In the genomic region with DNA sequence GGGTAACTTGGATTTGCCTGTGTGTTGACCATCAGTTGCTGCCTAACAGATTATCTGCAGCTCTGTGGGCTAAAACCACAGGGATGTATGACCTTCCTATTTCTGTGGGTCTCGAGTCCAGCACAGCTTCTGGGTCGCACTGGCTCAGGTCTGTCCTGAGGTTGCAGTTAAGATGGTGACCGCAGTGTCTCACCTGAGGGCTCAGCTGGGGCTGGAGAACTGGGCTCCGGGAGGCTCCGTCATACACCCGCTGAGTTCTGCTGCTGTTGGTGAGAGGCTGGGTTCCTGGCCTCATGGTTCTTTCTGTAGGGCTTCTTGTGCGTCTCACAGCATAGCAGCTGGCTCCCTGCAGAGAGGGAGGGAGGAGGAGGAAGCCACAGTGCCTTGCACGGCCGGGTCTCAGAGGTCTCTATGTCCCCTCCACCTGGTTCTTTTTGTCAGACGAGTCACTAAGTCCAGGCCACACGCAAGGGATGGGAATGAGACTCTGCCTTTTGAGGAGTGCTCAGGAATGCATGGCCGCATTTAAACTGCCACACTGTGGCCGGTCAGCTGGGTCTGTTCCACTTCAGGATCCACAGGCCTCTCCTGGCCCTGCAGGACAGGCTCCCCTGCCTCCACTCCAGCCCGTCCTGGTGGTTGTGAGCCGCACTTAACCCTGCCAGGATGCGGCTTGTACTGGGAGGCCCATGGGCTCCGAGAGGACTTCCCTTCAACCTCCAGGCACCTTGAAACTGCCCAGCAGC, we compare ENCODE assay signal across 29 cellular contexts.
DNase-seq lines count a peak whose midpoint lies in the region; ATAC-seq and TF ChIP-seq lines count a peak whose summit lies in the region.
"Had no signal": no experiment of that assay in that cellular context is flagged by ENCODE, and none has a peak within 500 bp of the region (broad histone marks: within the 10 kb centered on the region; RNA-seq: fewer than 3 reads in every experiment).

No MANE protein-coding gene starts in this region.

- no peaks in the 10 kb centered on the region for H3K9me3 Mint-ChIP-seq in WTC11
- H3K9me3 Mint-ChIP-seq: activated CD4-positive, alpha-beta T cell treated with anti-CD3 and anti-CD28 coated beads, Interleukin-2, amount 10 ng/mL, durations not matched to agents 24 days and 14 days; activated naive CD4-positive, alpha-beta T cell treated with anti-CD3 and anti-CD28 coated beads, Interleukin-2, amount 50 U/mL, for 24 hours; activated T-helper 2 cell treated with anti-CD3 and anti-CD28 coated beads, Interferon-gamma antibody, Interleukin-2, Interleukin-4, amounts not matched to agents 10 μg/mL and 5 μg/mL and 100 μg/mL, durations not matched to agents 14 hours and 24 hours and 36 hours; CD4-positive, alpha-beta memory T cell; dendritic cell treated with granulocyte-macrophage colony-stimulating factor and Interleukin-4, amounts not matched to agents 40 ng/mL and 50 ng/mL, for 4 days; stimulated activated memory B cell treated with anti-CD40 and anti-IgM and Interleukin-4, amounts not matched to agents 10 μg/mL and 1 μg/mL and 100 μg/mL, for 72 hours had no signal

- no peaks in the 10 kb centered on the region for H3K9me3 ChIP-seq in lung (ENCODE audit: control insufficient read depth in 2 of 2, insufficient read depth in 1 of 2, low read length in 1 of 2)
- H3K9me3 ChIP-seq in stomach, result no peaks in the 10 kb centered on the region
- H3K9me3 ChIP-seq in esophagus muscularis mucosa, result no peaks in the 10 kb centered on the region
- H3K9me3 ChIP-seq in mucosa of descending colon, result no peaks in the 10 kb centered on the region
- H3K9me3 ChIP-seq: gastroesophageal sphincter, sigmoid colon, suprapubic skin had no signal

- peaks cover 0 to 24% of the 10 kb centered on the region in 2 donors for H3K36me3 ChIP-seq in lung (ENCODE audit: control insufficient read depth in 2 of 2, insufficient read depth in 2 of 2, low read length in 2 of 2)
- peaks cover 15 to 95% (median 87%) of the 10 kb centered on the region in 4 donors for H3K36me3 ChIP-seq in stomach
- H3K36me3 ChIP-seq in esophagus muscularis mucosa, result peaks cover 1 to 81% (median 35%) of the 10 kb centered on the region in 4 donors
- no peaks in the 10 kb centered on the region for H3K36me3 ChIP-seq in mucosa of descending colon (ENCODE audit: low read depth)

- H3K4me1 Mint-ChIP-seq in WTC11, result 0 out of 2 replicates have a peak, but pooled peaks cover 2% of the 10 kb centered on the region
- H3K4me1 Mint-ChIP-seq: activated CD4-positive, alpha-beta T cell treated with anti-CD3 and anti-CD28 coated beads, Interleukin-2, amount 10 ng/mL, durations not matched to agents 24 days and 14 days; activated naive CD4-positive, alpha-beta T cell treated with anti-CD3 and anti-CD28 coated beads, Interleukin-2, amount 50 U/mL, for 24 hours; stimulated activated memory B cell treated with anti-CD40 and anti-IgM and Interleukin-4, amounts not matched to agents 10 μg/mL and 1 μg/mL and 100 μg/mL, for 72 hours had no signal

- intact Hi-C loops in stomach (cut with DNase I; ENCODE audit: low total_unique reads), result no loop called here
- intact Hi-C loops in esophagus muscularis mucosa (cut with DNase I), result no loop called here
- intact Hi-C loops in mucosa of descending colon (cut with DNase I, micrococcal nuclease), result no loop called here

- CTCF ChIA-PET in WTC11 (lab: Charles Lee), result interaction anchor here (0.8 to 1.8 kb wide), 2 partner anchors 8 kb away, joined by 3 to 8 read pairs; no protein-coding TSS in a partner anchor

- TF ChIP-seq EP300 in stomach (IDR thresholded peaks at IDR 0.05) (no peak), esophagus muscularis mucosa (IDR thresholded peaks at IDR 0.05) (no peak)

- 93 to 94% methylated on average over 17 of the region's 17 CpGs for WGBS in lung, 2 donors
- WGBS in stomach, 5 donors, result 93 to 95% (median 93%) methylated on average over 10 to 17 of the region's 17 CpGs
- WGBS in esophagus muscularis mucosa, result 91% methylated on average over 14 of the region's 17 CpGs

- H3K4me1 ChIP-seq in lung (ENCODE audit: control insufficient read depth in 2 of 2, insufficient read depth in 2 of 2, low read length in 2 of 2) (peaks cover 0 to 2% of the 10 kb centered on the region in 2 donors), stomach (peaks cover 0 to 15% (median 3%) of the 10 kb centered on the region in 4 donors), esophagus muscularis mucosa (peaks cover 12 to 29% (median 18%) of the 10 kb centered on the region in 4 donors), mucosa of descending colon (ENCODE audit: low read depth) (no peaks in the 10 kb centered on the region)

- TF ChIP-seq POLR2A in stomach (IDR thresholded peaks at IDR 0.05) (no peak), esophagus muscularis mucosa (IDR thresholded peaks at IDR 0.05; ENCODE audit: low read depth) (no peak)

- no peak for TF ChIP-seq CTCF in WTC11 (IDR thresholded peaks at IDR 0.05)
- no peak for TF ChIP-seq CTCF in lung (IDR thresholded peaks at IDR 0.05; ENCODE audit: control extremely low read depth, extremely low read depth)
- no peak for TF ChIP-seq CTCF in stomach (IDR thresholded peaks at IDR 0.05)
- TF ChIP-seq CTCF in esophagus muscularis mucosa (IDR thresholded peaks at IDR 0.05), result no peak
- TF ChIP-seq CTCF in mucosa of descending colon (IDR thresholded peaks at IDR 0.05), result no peak

- H3K4me3 Mint-ChIP-seq in WTC11, result no peak overlapping the region
- H3K4me3 Mint-ChIP-seq: activated CD4-positive, alpha-beta T cell treated with anti-CD3 and anti-CD28 coated beads, Interleukin-2, amount 10 ng/mL, durations not matched to agents 24 days and 14 days; activated naive CD4-positive, alpha-beta T cell treated with anti-CD3 and anti-CD28 coated beads, Interleukin-2, amount 50 U/mL, for 24 hours; CD4-positive, alpha-beta memory T cell; dendritic cell treated with granulocyte-macrophage colony-stimulating factor and Interleukin-4, amounts not matched to agents 40 ng/mL and 50 ng/mL, for 4 days; stimulated activated memory B cell treated with anti-CD40 and anti-IgM and Interleukin-4, amounts not matched to agents 10 μg/mL and 1 μg/mL and 100 μg/mL, for 72 hours had no signal

- POLR2A ChIA-PET in WTC11 (lab: Charles Lee), result interaction anchor here (0.6 kb wide), 1 partner anchor 72 kb away, joined by 3 read pairs; no protein-coding TSS in a partner anchor

- H3K27me3 ChIP-seq in lung (ENCODE audit: control insufficient read depth, insufficient read depth) (no peaks in the 10 kb centered on the region), stomach (no peaks in the 10 kb centered on the region), esophagus muscularis mucosa (no peaks in the 10 kb centered on the region)
- H3K27me3 ChIP-seq: gastroesophageal sphincter, sigmoid colon, suprapubic skin had no signal

- H3K4me3 ChIP-seq in lung, result no peak overlapping the region
- no peak overlapping the region for H3K4me3 ChIP-seq in stomach
- H3K4me3 ChIP-seq in esophagus muscularis mucosa, result no peak overlapping the region
- H3K4me3 ChIP-seq in mucosa of descending colon, result no peak overlapping the region
- H3K4me3 ChIP-seq: gastroesophageal sphincter, GM23248, sigmoid colon, suprapubic skin had no signal

- H3K27ac ChIP-seq in lung (ENCODE audit: low read depth in 1 of 2, low read length in 1 of 2), result no peak overlapping the region
- no peak overlapping the region for H3K27ac ChIP-seq in stomach
- H3K27ac ChIP-seq in esophagus muscularis mucosa (replicated peaks in 1 of 4), result no peak overlapping the region
- H3K27ac ChIP-seq: gastroesophageal sphincter, GM23248, sigmoid colon, suprapubic skin, VCaP had no signal

- ATAC-seq in WTC11, result peak; percentile 34; the same call in 1 of the 2 replicates
- ATAC-seq in lung (ENCODE audit: insufficient read depth, low FRiP score), result no peak
- ATAC-seq in mucosa of descending colon, result no peak
- ATAC-seq: gastroesophageal sphincter; PC-3; stimulated activated memory B cell treated with anti-CD40 and anti-IgM and Interleukin-4, amounts not matched to agents 10 μg/mL and 1 μg/mL and 100 μg/mL, for 72 hours had no signal

- peaks cover 18% of the 10 kb centered on the region for H3K36me3 Mint-ChIP-seq in WTC11

- no peak overlapping the region for H3K27ac Mint-ChIP-seq in WTC11
- H3K27ac Mint-ChIP-seq: activated CD4-positive, alpha-beta T cell treated with anti-CD3 and anti-CD28 coated beads, Interleukin-2, amount 10 ng/mL, durations not matched to agents 24 days and 14 days; activated naive CD4-positive, alpha-beta T cell treated with anti-CD3 and anti-CD28 coated beads, Interleukin-2, amount 50 U/mL, for 24 hours; activated T-helper 2 cell treated with anti-CD3 and anti-CD28 coated beads, Interferon-gamma antibody, Interleukin-2, Interleukin-4, amounts not matched to agents 10 μg/mL and 5 μg/mL and 100 μg/mL, durations not matched to agents 14 hours and 24 hours and 36 hours; dendritic cell treated with granulocyte-macrophage colony-stimulating factor and Interleukin-4, amounts not matched to agents 40 ng/mL and 50 ng/mL, for 4 days; stimulated activated memory B cell treated with anti-CD40 and anti-IgM and Interleukin-4, amounts not matched to agents 10 μg/mL and 1 μg/mL and 100 μg/mL, for 72 hours had no signal

- peak; percentile 41 for DNase-seq in activated CD8-positive, alpha-beta memory T cell treated with anti-CD3 and anti-CD28 coated beads for 24 hours
- DNase-seq in activated CD8-positive, alpha-beta memory T cell treated with anti-CD3 and anti-CD28 coated beads, Interleukin-2, amount 50 U/mL, for 4 hours, result no peak
- DNase-seq in WTC11 (ENCODE audit: low spot score) (no peak), lung (ENCODE audit: low spot score) (peak; percentile 13), stomach (peak; percentile 16), esophagus muscularis mucosa (ENCODE audit: extremely low spot score) (no peak), mucosa of descending colon (no peak)
- DNase-seq in central memory CD4-positive, alpha-beta T cell, result no peak
- DNase-seq: activated CD4-positive, alpha-beta T cell treated with anti-CD3 and anti-CD28 coated beads, Interleukin-2, amount 10 ng/mL, durations not matched to agents 24 days and 14 days; AML-193; CD4-positive, alpha-beta memory T cell; EL; GM23248; NCI-H1092 treated with DMSO at 0.1 percent for 48 hours; NCI-H187 treated with DMSO at 0.1 percent for 48 hours; NCI-H524; PC-3; SIG-M5; sigmoid colon; stimulated activated CD4-positive, alpha-beta T cell treated with anti-CD3 and anti-CD28 coated beads, Interleukin-4, amount 100 ng/mL, for 4 hours; SW 1271; T-helper 9 cell had no signal

- no peaks in the 10 kb centered on the region for H3K27me3 Mint-ChIP-seq in WTC11 (ENCODE audit: low read depth)
- H3K27me3 Mint-ChIP-seq: activated CD4-positive, alpha-beta T cell treated with anti-CD3 and anti-CD28 coated beads, Interleukin-2, amount 10 ng/mL, durations not matched to agents 24 days and 14 days; activated naive CD4-positive, alpha-beta T cell treated with anti-CD3 and anti-CD28 coated beads, Interleukin-2, amount 50 U/mL, for 24 hours; CD4-positive, alpha-beta memory T cell; dendritic cell treated with granulocyte-macrophage colony-stimulating factor and Interleukin-4, amounts not matched to agents 40 ng/mL and 50 ng/mL, for 4 days; stimulated activated memory B cell treated with anti-CD40 and anti-IgM and Interleukin-4, amounts not matched to agents 10 μg/mL and 1 μg/mL and 100 μg/mL, for 72 hours had no signal

TF ChIP-seq in WTC11, 78 proteins besides CTCF, POLR2A, EP300 and RAD21 (continues in another document):
- no peak for TF ChIP-seq ELF4 (CRISPR knock-in tag; IDR thresholded peaks at IDR 0.05; ENCODE audit: low read depth)

Comparison
In these comparisons a context has a peak if more than half of its experiments do, and no peak if none do; other contexts are left out.
1. DNase-seq: peak in activated CD8-positive, alpha-beta memory T cell treated with anti-CD3 and anti-CD28 coated beads for 24 hours (single experiment), lung (single experiment) and stomach (single experiment); none in activated CD8-positive, alpha-beta memory T cell treated with anti-CD3 and anti-CD28 coated beads, Interleukin-2, amount 50 U/mL, for 4 hours (single experiment), WTC11 (single experiment), esophagus muscularis mucosa (single experiment), mucosa of descending colon (0 of 3) and central memory CD4-positive, alpha-beta T cell (single experiment).